ENCODE assay signal across 8 cellular contexts in the genomic region with DNA sequence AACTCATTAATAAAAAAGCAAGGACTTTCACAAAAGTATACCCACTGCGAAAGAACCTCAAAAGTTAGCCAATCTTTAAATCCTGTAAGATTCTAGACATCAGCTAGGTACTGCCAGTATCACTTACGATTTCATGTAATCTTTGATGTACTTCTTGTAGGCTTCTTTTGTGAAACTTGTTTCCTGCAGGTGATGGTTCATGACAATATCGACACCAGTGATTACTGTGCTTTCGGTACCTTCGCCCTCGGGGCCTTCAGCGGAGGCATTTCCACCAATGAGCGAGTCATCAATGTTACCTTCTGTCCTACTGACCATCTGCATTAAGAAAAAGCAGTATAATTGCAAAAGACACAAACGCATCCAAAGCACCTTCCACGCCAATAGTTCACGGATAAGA. TPM values are rescaled to one million over a fixed set of nuclear protein-coding genes. Genes with fewer than 3 reads are reported as not detected.
A peak's percentile ranks its signal among the peaks of the same experiment; 100 is the strongest.
DNase-seq lines count a peak whose midpoint lies in the region; ATAC-seq, FAIRE-seq and TF ChIP-seq lines count a peak whose summit lies in the region.

No MANE protein-coding gene starts in this region.

- H3K27me3 Mint-ChIP-seq in IgD-negative memory B cell, result peaks cover 2% of the 10 kb centered on the region
- no peaks in the 10 kb centered on the region for H3K27me3 Mint-ChIP-seq in activated naive CD4-positive, alpha-beta T cell treated with anti-CD3 and anti-CD28 coated beads, Interleukin-2, amount 50 U/mL, for 24 hours
- no peaks in the 10 kb centered on the region for H3K27me3 Mint-ChIP-seq in stimulated activated naive B cell treated with anti-CD40 and anti-IgM and Interleukin-4, amounts not matched to agents 10 μg/mL and 1 μg/mL and 100 μg/mL, for 72 hours

- intact Hi-C loops in kidney (cut with DNase I), result no loop called here

- TF ChIP-seq CTCF in kidney (IDR thresholded peaks at IDR 0.05; ENCODE audit: borderline replicate concordance, extremely low read depth, insufficient read depth), result no peak

- peak overlapping the region; percentile 99 to 100 for H3K27ac ChIP-seq in kidney (ENCODE audit: low read depth in 2 of 2, low read length in 2 of 2)

- peak overlapping the region; percentile 13 to 98 for H3K9ac ChIP-seq in kidney (ENCODE audit: low read length in 2 of 2)

- H3K4me1 ChIP-seq in kidney (ENCODE audit: control insufficient read depth in 1 of 2, insufficient read depth in 1 of 2, low read depth in 1 of 2, low read length in 2 of 2), result peaks cover 21 to 23% of the 10 kb centered on the region in 2 donors

- peaks cover 37 to 51% of the 10 kb centered on the region in 2 donors for H3K36me3 ChIP-seq in kidney (ENCODE audit: control insufficient read depth in 1 of 2, insufficient read depth in 2 of 2, low read length in 2 of 2)

- DNase-seq in kidney (no peak), NCI-H146 treated with DMSO at 0.1 percent for 48 hours (lab: John Stamatoyannopoulos, UW; ENCODE audit: unreplicated experiment) (no peak), cerebellum (ENCODE audit: low spot score) (no peak), NCI-H510A (lab: John Stamatoyannopoulos, UW) (no peak), NCI-H2171 treated with DMSO at 0.1 percent for 48 hours (lab: John Stamatoyannopoulos, UW) (no peak)
- no peak for DNase-seq in stimulated activated naive B cell treated with anti-CD40 and anti-IgM and Interleukin-4, amounts not matched to agents 10 μg/mL and 1 μg/mL and 100 μg/mL, for 72 hours

- ATAC-seq in stimulated activated naive B cell treated with anti-CD40 and anti-IgM and Interleukin-4, amounts not matched to agents 10 μg/mL and 1 μg/mL and 100 μg/mL, for 72 hours (replicated peaks), result no peak

- no peak for FAIRE-seq in kidney (lab: Jason Lieb, UNC)

- H3K9me3 ChIP-seq in kidney (ENCODE audit: control insufficient read depth in 1 of 2, low read length in 2 of 2), result no peaks in the 10 kb centered on the region

- peak overlapping the region; percentile 96 to 100 (median 100) for H3K27ac Mint-ChIP-seq in IgD-negative memory B cell
- peak overlapping the region; percentile 97 for H3K27ac Mint-ChIP-seq in activated naive CD4-positive, alpha-beta T cell treated with anti-CD3 and anti-CD28 coated beads, Interleukin-2, amount 50 U/mL, for 24 hours
- peak overlapping the region; percentile 99 for H3K27ac Mint-ChIP-seq in stimulated activated naive B cell treated with anti-CD40 and anti-IgM and Interleukin-4, amounts not matched to agents 10 μg/mL and 1 μg/mL and 100 μg/mL, for 72 hours

- H3K4me3 Mint-ChIP-seq in IgD-negative memory B cell, result peak overlapping the region; percentile 94 to 100 (median 100)
- peak overlapping the region; percentile 97 for H3K4me3 Mint-ChIP-seq in activated naive CD4-positive, alpha-beta T cell treated with anti-CD3 and anti-CD28 coated beads, Interleukin-2, amount 50 U/mL, for 24 hours
- H3K4me3 Mint-ChIP-seq in stimulated activated naive B cell treated with anti-CD40 and anti-IgM and Interleukin-4, amounts not matched to agents 10 μg/mL and 1 μg/mL and 100 μg/mL, for 72 hours, result peak overlapping the region; percentile 90 to 97

- peaks cover 45 to 51% (median 46%) of the 10 kb centered on the region in 3 donors for H3K4me1 Mint-ChIP-seq in IgD-negative memory B cell
- peaks cover 63% of the 10 kb centered on the region for H3K4me1 Mint-ChIP-seq in activated naive CD4-positive, alpha-beta T cell treated with anti-CD3 and anti-CD28 coated beads, Interleukin-2, amount 50 U/mL, for 24 hours
- peaks cover 27 to 47% of the 10 kb centered on the region in 2 donors for H3K4me1 Mint-ChIP-seq in stimulated activated naive B cell treated with anti-CD40 and anti-IgM and Interleukin-4, amounts not matched to agents 10 μg/mL and 1 μg/mL and 100 μg/mL, for 72 hours

- H3K4me3 ChIP-seq in kidney (ENCODE audit: low read length in 2 of 2), result peak overlapping the region; percentile 66 to 99

- no peaks in the 10 kb centered on the region for H3K9me3 Mint-ChIP-seq in IgD-negative memory B cell
- no peaks in the 10 kb centered on the region for H3K9me3 Mint-ChIP-seq in activated naive CD4-positive, alpha-beta T cell treated with anti-CD3 and anti-CD28 coated beads, Interleukin-2, amount 50 U/mL, for 24 hours
- H3K9me3 Mint-ChIP-seq in stimulated activated naive B cell treated with anti-CD40 and anti-IgM and Interleukin-4, amounts not matched to agents 10 μg/mL and 1 μg/mL and 100 μg/mL, for 72 hours, result no peaks in the 10 kb centered on the region

- H3K36me3 Mint-ChIP-seq in IgD-negative memory B cell, result peaks cover 1% of the 10 kb centered on the region
- peaks cover 44% of the 10 kb centered on the region for H3K36me3 Mint-ChIP-seq in activated naive CD4-positive, alpha-beta T cell treated with anti-CD3 and anti-CD28 coated beads, Interleukin-2, amount 50 U/mL, for 24 hours
- peaks cover 40 to 58% of the 10 kb centered on the region in 2 donors for H3K36me3 Mint-ChIP-seq in stimulated activated naive B cell treated with anti-CD40 and anti-IgM and Interleukin-4, amounts not matched to agents 10 μg/mL and 1 μg/mL and 100 μg/mL, for 72 hours

RNA-seq across cellular contexts. Expression of gene TPT1, which starts 1.1 kb away (rescaled TPM):
- polyA plus RNA-seq in IgD-negative memory B cell (2,561 TPM), kidney (ENCODE audit: insufficient read depth, low read depth, low replicate concordance) (6,901 TPM)
- total RNA-seq in kidney (4,291 TPM), cerebellum (1,148 TPM)
